ENCODE assay signal across 16 cellular contexts in the genomic region with DNA sequence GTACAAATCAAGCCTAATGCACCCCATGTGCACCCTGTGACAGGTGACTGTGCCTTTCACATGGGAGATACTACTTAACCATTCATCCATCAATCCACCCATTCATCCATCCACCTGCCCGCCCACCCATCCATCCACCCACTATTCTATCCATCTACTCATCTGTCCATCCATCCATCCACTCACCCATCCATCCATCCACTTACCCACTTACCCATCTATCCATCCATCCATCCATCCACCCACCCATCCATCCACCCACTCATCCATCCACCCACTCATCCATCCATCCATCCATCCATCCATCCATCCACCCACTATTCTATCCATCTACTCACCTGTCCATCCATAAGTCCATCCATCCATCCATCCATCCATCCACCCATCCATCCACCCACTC. TPM values are rescaled to one million over a fixed set of nuclear protein-coding genes. Genes with fewer than 3 reads are reported as not detected.
DNase-seq lines count a peak whose midpoint lies in the region; ATAC-seq and TF ChIP-seq lines count a peak whose summit lies in the region.
"Had no signal": no experiment of that assay in that cellular context is flagged by ENCODE, and none has a peak within 500 bp of the region (broad histone marks: within the 10 kb centered on the region; RNA-seq: fewer than 3 reads in every experiment).

No MANE protein-coding gene starts in this region.

- H3K27ac Mint-ChIP-seq in H9: no peak overlapping the region; a peak in 1 of 7 replicates
- peak overlapping the region; percentile 37 for H3K27ac Mint-ChIP-seq in activated T-helper 17 cell treated with anti-CD3 and anti-CD28 coated beads, Interleukin-2, amount 50 U/mL, for 72 hours
- peak overlapping the region; percentile 42 for H3K27ac Mint-ChIP-seq in stimulated activated memory B cell treated with anti-CD40 and anti-IgM and Interleukin-4, amounts not matched to agents 10 μg/mL and 1 μg/mL and 100 μg/mL, for 72 hours
- no peak overlapping the region for H3K27ac Mint-ChIP-seq in stimulated activated effector memory CD8-positive, alpha-beta T cell treated with anti-CD3 and anti-CD28 coated beads, Interleukin-12 subunit alpha, Interleukin-12 subunit beta, amount 100 ng/mL, for 72 hours
- H3K27ac Mint-ChIP-seq: CD4-positive, alpha-beta T cell had no signal

- no peak overlapping the region for H4K91ac ChIP-seq in H9 (ENCODE audit: insufficient read length, low read depth, low read length)

- no peak overlapping the region for H3T11ph ChIP-seq in H9 (ENCODE audit: low read length)

- no peak overlapping the region for H3K23ac ChIP-seq in H9 (ENCODE audit: insufficient read length, low read depth, low read length)

- DNase-seq in H9: peak; percentile 6
- peak; percentile 17 for DNase-seq in islet precursor cell
- DNase-seq in middle frontal gyrus (ENCODE audit: extremely low spot score, low spot score): no peak
- no peak for DNase-seq in stimulated activated effector memory CD8-positive, alpha-beta T cell treated with anti-CD3 and anti-CD28 coated beads, Interleukin-12 subunit alpha, Interleukin-12 subunit beta, amount 100 ng/mL, for 72 hours (ENCODE audit: low spot score in 2 of 2)
- DNase-seq: AML-193; CD4-positive, alpha-beta T cell; GOT3 had no signal

- H3K27ac ChIP-seq in H9 (ENCODE audit: insufficient read length, low read depth, low read length): no peak overlapping the region
- H3K27ac ChIP-seq: 22Rv1, A549, C4-2B, HL-60 had no signal

- H3K9me3 Mint-ChIP-seq in H9: no peaks in the 10 kb centered on the region; a peak in 1 of 5 replicates
- H3K9me3 Mint-ChIP-seq in activated T-helper 17 cell treated with anti-CD3 and anti-CD28 coated beads, Interleukin-2, amount 50 U/mL, for 72 hours: no peaks in the 10 kb centered on the region
- H3K9me3 Mint-ChIP-seq in stimulated activated memory B cell treated with anti-CD40 and anti-IgM and Interleukin-4, amounts not matched to agents 10 μg/mL and 1 μg/mL and 100 μg/mL, for 72 hours: peaks cover 5% of the 10 kb centered on the region
- H3K9me3 Mint-ChIP-seq in stimulated activated effector memory CD8-positive, alpha-beta T cell treated with anti-CD3 and anti-CD28 coated beads, Interleukin-12 subunit alpha, Interleukin-12 subunit beta, amount 100 ng/mL, for 72 hours: no peaks in the 10 kb centered on the region
- H3K9me3 Mint-ChIP-seq: CD4-positive, alpha-beta T cell had no signal

- no peak overlapping the region for H2BK120ac ChIP-seq in H9 (ENCODE audit: low read depth, low read length, poor library complexity, severe bottlenecking)

- no peaks in the 10 kb centered on the region for H3K27me3 ChIP-seq in H9 (ENCODE audit: insufficient read depth, low read length)

- H2BK15ac ChIP-seq in H9 (ENCODE audit: low read depth, low read length): no peak overlapping the region

- H3K23me2 ChIP-seq in H9 (ENCODE audit: insufficient read length, low read depth, low read length, poor library complexity, severe bottlenecking): no peaks in the 10 kb centered on the region

- no peaks in the 10 kb centered on the region for H3K79me1 ChIP-seq in H9 (ENCODE audit: insufficient read depth, low read depth, low read length, poor library complexity, severe bottlenecking)

- H3K4me2 ChIP-seq in H9 (ENCODE audit: insufficient read depth, insufficient read length, low read length): no peak overlapping the region
- H3K4me2 ChIP-seq: A549 had no signal

- H3K9ac ChIP-seq in H9 (ENCODE audit: extremely low read depth, insufficient read length, low read length): no peak overlapping the region

- no peak overlapping the region for H3K14ac ChIP-seq in H9 (ENCODE audit: insufficient read depth, low read length)

- H2BK12ac ChIP-seq in H9 (ENCODE audit: insufficient read length, low read depth, low read length): no peak overlapping the region

- WGBS in H9 (ENCODE audit: extremely low coverage, insufficient read length, low lambda C conversion rate): no CpG with 5 or more reads among the region's 1 CpG

- H3K4ac ChIP-seq in H9 (ENCODE audit: low read depth, low read length): no peak overlapping the region

- no peaks in the 10 kb centered on the region; a peak in 1 of 4 replicates for H3K4me1 Mint-ChIP-seq in H9
- peaks cover 11% of the 10 kb centered on the region for H3K4me1 Mint-ChIP-seq in activated T-helper 17 cell treated with anti-CD3 and anti-CD28 coated beads, Interleukin-2, amount 50 U/mL, for 72 hours
- H3K4me1 Mint-ChIP-seq in stimulated activated memory B cell treated with anti-CD40 and anti-IgM and Interleukin-4, amounts not matched to agents 10 μg/mL and 1 μg/mL and 100 μg/mL, for 72 hours: peaks cover 56% of the 10 kb centered on the region
- peaks cover 15% of the 10 kb centered on the region for H3K4me1 Mint-ChIP-seq in stimulated activated effector memory CD8-positive, alpha-beta T cell treated with anti-CD3 and anti-CD28 coated beads, Interleukin-12 subunit alpha, Interleukin-12 subunit beta, amount 100 ng/mL, for 72 hours

- no peaks in the 10 kb centered on the region for H3K9me3 ChIP-seq in H9 (ENCODE audit: control insufficient read depth, low read depth, low read length)
- H3K9me3 ChIP-seq: A549, Caco-2, HAP-1 had no signal

- H3K79me2 ChIP-seq in H9 (ENCODE audit: insufficient read depth, low read length): no peaks in the 10 kb centered on the region

- no peak overlapping the region for H4K8ac ChIP-seq in H9 (replicated peaks; ENCODE audit: insufficient read length, low read depth, low read length)

- no peak overlapping the region for H2BK20ac ChIP-seq in H9 (ENCODE audit: low read depth, low read length, poor library complexity, severe bottlenecking)

- H2AK5ac ChIP-seq in H9 (ENCODE audit: insufficient read length, low read length): no peak overlapping the region

- no peak overlapping the region for H4K5ac ChIP-seq in H9 (ENCODE audit: insufficient read length, low read depth, low read length)

- H3K56ac ChIP-seq in H9 (ENCODE audit: insufficient read length, low read depth, low read length): no peak overlapping the region

- H3K4me1 ChIP-seq in H9 (ENCODE audit: insufficient read depth, low read length): no peaks in the 10 kb centered on the region
- H3K4me1 ChIP-seq: HAP-1 had no signal

- ATAC-seq in activated T-helper 17 cell treated with anti-CD3 and anti-CD28 coated beads, Interleukin-2, amount 50 U/mL, for 72 hours (replicated peaks): no peak
- no peak for ATAC-seq in stimulated activated memory B cell treated with anti-CD40 and anti-IgM and Interleukin-4, amounts not matched to agents 10 μg/mL and 1 μg/mL and 100 μg/mL, for 72 hours
- ATAC-seq in HG02798 (IDR thresholded peaks at IDR 0.05; ENCODE audit: poor library complexity, unreplicated experiment): no peak
- no peak for ATAC-seq in stimulated activated effector memory CD8-positive, alpha-beta T cell treated with anti-CD3 and anti-CD28 coated beads, Interleukin-12 subunit alpha, Interleukin-12 subunit beta, amount 100 ng/mL, for 72 hours
- ATAC-seq: A549 had no signal

- H4K20me1 ChIP-seq in H9 (ENCODE audit: control insufficient read depth, insufficient read depth, insufficient read length): no peaks in the 10 kb centered on the region

- no peak for TF ChIP-seq CTCF in H9 (conservative IDR thresholded peaks at IDR 0.05)

- no peak overlapping the region for H3K4me3 Mint-ChIP-seq in H9
- H3K4me3 Mint-ChIP-seq in activated T-helper 17 cell treated with anti-CD3 and anti-CD28 coated beads, Interleukin-2, amount 50 U/mL, for 72 hours: no peak overlapping the region
- H3K4me3 Mint-ChIP-seq in stimulated activated memory B cell treated with anti-CD40 and anti-IgM and Interleukin-4, amounts not matched to agents 10 μg/mL and 1 μg/mL and 100 μg/mL, for 72 hours: no peak overlapping the region
- no peak overlapping the region for H3K4me3 Mint-ChIP-seq in stimulated activated effector memory CD8-positive, alpha-beta T cell treated with anti-CD3 and anti-CD28 coated beads, Interleukin-12 subunit alpha, Interleukin-12 subunit beta, amount 100 ng/mL, for 72 hours
- H3K4me3 Mint-ChIP-seq: CD4-positive, alpha-beta T cell had no signal

- no peaks in the 10 kb centered on the region; the same call in 1 of the 2 replicates for H3K27me3 Mint-ChIP-seq in H9 (ENCODE audit: low read depth)
- no peaks in the 10 kb centered on the region for H3K27me3 Mint-ChIP-seq in activated T-helper 17 cell treated with anti-CD3 and anti-CD28 coated beads, Interleukin-2, amount 50 U/mL, for 72 hours
- no peaks in the 10 kb centered on the region for H3K27me3 Mint-ChIP-seq in stimulated activated memory B cell treated with anti-CD40 and anti-IgM and Interleukin-4, amounts not matched to agents 10 μg/mL and 1 μg/mL and 100 μg/mL, for 72 hours
- H3K27me3 Mint-ChIP-seq: CD4-positive, alpha-beta T cell had no signal

- H2AFZ ChIP-seq in H9 (ENCODE audit: low read length): no peak overlapping the region

- no peak overlapping the region for H2BK5ac ChIP-seq in H9 (ENCODE audit: insufficient read length, low read length)

- no peak overlapping the region for H3K18ac ChIP-seq in H9 (ENCODE audit: insufficient read length, low read depth, low read length)

- peaks cover 43 to 74% (median 64%) of the 10 kb centered on the region in 3 experiments for H3K36me3 Mint-ChIP-seq in H9 (ENCODE audit: insufficient read depth in 1 of 3, low read depth in 3 of 3)
- H3K36me3 Mint-ChIP-seq in activated T-helper 17 cell treated with anti-CD3 and anti-CD28 coated beads, Interleukin-2, amount 50 U/mL, for 72 hours (ENCODE audit: low read depth): peaks cover 51% of the 10 kb centered on the region
- peaks cover 63% of the 10 kb centered on the region for H3K36me3 Mint-ChIP-seq in stimulated activated memory B cell treated with anti-CD40 and anti-IgM and Interleukin-4, amounts not matched to agents 10 μg/mL and 1 μg/mL and 100 μg/mL, for 72 hours
- H3K36me3 Mint-ChIP-seq in stimulated activated effector memory CD8-positive, alpha-beta T cell treated with anti-CD3 and anti-CD28 coated beads, Interleukin-12 subunit alpha, Interleukin-12 subunit beta, amount 100 ng/mL, for 72 hours: peaks cover 51% of the 10 kb centered on the region

RNA-seq across cellular contexts. Expression of gene C11orf24, which starts 7.5 kb away (rescaled TPM):
- total RNA-seq in H9 (2021): 46.8 and 50.5 TPM in 2 replicates
- total RNA-seq in activated T-helper 17 cell treated with anti-CD3 and anti-CD28 coated beads, Interleukin-2, amount 50 U/mL, for 72 hours: 10 to 100 TPM; 26.6 to 38.7 TPM

RNA-seq across cellular contexts. Expression of gene LRP5, which starts 48.1 kb away (rescaled TPM):
- total RNA-seq in H9 (2021): 38.4 and 41.3 TPM in 2 replicates
- total RNA-seq in activated T-helper 17 cell treated with anti-CD3 and anti-CD28 coated beads, Interleukin-2, amount 50 U/mL, for 72 hours: 1 to 10 TPM; 4.6 to 6.0 TPM

RNA-seq across cellular contexts. Expression of gene KMT5B, which starts 51.1 kb away (rescaled TPM):
- total RNA-seq in H9 (2021): 61.2 and 61.6 TPM in 2 replicates
- 10 to 100 TPM; 20.1 to 30.0 TPM for total RNA-seq in activated T-helper 17 cell treated with anti-CD3 and anti-CD28 coated beads, Interleukin-2, amount 50 U/mL, for 72 hours

Comparison
In these comparisons a context has a peak if more than half of its experiments do, and no peak if none do; other contexts are left out.
1. DNase-seq: peak in H9 (single experiment) and islet precursor cell (single experiment); none in middle frontal gyrus (single experiment) and stimulated activated effector memory CD8-positive, alpha-beta T cell treated with anti-CD3 and anti-CD28 coated beads, Interleukin-12 subunit alpha, Interleukin-12 subunit beta, amount 100 ng/mL, for 72 hours (0 of 2).
2. H3K27ac Mint-ChIP-seq: peak in activated T-helper 17 cell treated with anti-CD3 and anti-CD28 coated beads, Interleukin-2, amount 50 U/mL, for 72 hours (single experiment) and stimulated activated memory B cell treated with anti-CD40 and anti-IgM and Interleukin-4, amounts not matched to agents 10 μg/mL and 1 μg/mL and 100 μg/mL, for 72 hours (single experiment); none in H9 (0 of 3) and stimulated activated effector memory CD8-positive, alpha-beta T cell treated with anti-CD3 and anti-CD28 coated beads, Interleukin-12 subunit alpha, Interleukin-12 subunit beta, amount 100 ng/mL, for 72 hours (single experiment).